Comparison of ENCODE assay signal across 1 cellular context in genomic region chr6:152094276-152094675, GRCh38.
TF ChIP-seq lines count a peak whose summit lies in the region.

No MANE protein-coding gene starts in this region.

TF ChIP-seq in IMR-90, 13 proteins besides CTCF, POLR2A, EP300 and RAD21:
- no peak for TF ChIP-seq MAFK (IDR thresholded peaks at IDR 0.05; ENCODE audit: low read depth, low read length)
- TF ChIP-seq FOS (IDR thresholded peaks at IDR 0.05; ENCODE audit: low read depth, low read length) = no peak
- TF ChIP-seq CHD1 (IDR thresholded peaks at IDR 0.05; ENCODE audit: low read depth, low read length) = no peak
- TF ChIP-seq MXI1 (IDR thresholded peaks at IDR 0.05; ENCODE audit: borderline replicate concordance, low read depth, low read length) = no peak
- TF ChIP-seq SMC3 (IDR thresholded peaks at IDR 0.05; ENCODE audit: low read depth, low read length) = no peak
- no peak for TF ChIP-seq BHLHE40 (IDR thresholded peaks at IDR 0.05; ENCODE audit: low read depth, low read length)
- TF ChIP-seq, protein P1, sequence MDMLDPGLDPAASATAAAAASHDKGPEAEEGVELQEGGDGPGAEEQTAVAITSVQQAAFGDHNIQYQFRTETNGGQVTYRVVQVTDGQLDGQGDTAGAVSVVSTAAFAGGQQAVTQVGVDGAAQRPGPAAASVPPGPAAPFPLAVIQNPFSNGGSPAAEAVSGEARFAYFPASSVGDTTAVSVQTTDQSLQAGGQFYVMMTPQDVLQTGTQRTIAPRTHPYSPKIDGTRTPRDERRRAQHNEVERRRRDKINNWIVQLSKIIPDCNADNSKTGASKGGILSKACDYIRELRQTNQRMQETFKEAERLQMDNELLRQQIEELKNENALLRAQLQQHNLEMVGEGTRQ (IDR thresholded peaks at IDR 0.05; ENCODE audit: low read depth, low read length) = no peak
- TF ChIP-seq, protein P2, sequence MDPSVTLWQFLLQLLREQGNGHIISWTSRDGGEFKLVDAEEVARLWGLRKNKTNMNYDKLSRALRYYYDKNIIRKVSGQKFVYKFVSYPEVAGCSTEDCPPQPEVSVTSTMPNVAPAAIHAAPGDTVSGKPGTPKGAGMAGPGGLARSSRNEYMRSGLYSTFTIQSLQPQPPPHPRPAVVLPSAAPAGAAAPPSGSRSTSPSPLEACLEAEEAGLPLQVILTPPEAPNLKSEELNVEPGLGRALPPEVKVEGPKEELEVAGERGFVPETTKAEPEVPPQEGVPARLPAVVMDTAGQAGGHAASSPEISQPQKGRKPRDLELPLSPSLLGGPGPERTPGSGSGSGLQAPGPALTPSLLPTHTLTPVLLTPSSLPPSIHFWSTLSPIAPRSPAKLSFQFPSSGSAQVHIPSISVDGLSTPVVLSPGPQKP (IDR thresholded peaks at IDR 0.05; ENCODE audit: borderline replicate concordance, low read depth, low read length) = no peak
- no peak for TF ChIP-seq RFX5 (IDR thresholded peaks at IDR 0.05; ENCODE audit: low read depth, low read length)
- TF ChIP-seq CEBPB (IDR thresholded peaks at IDR 0.05; ENCODE audit: low read depth, low read length) = no peak
- no peak for TF ChIP-seq MAZ (IDR thresholded peaks at IDR 0.05; ENCODE audit: borderline replicate concordance, low read depth, low read length)
- TF ChIP-seq RCOR1 (IDR thresholded peaks at IDR 0.05; ENCODE audit: insufficient replicate concordance, low read length) = no peak
- TF ChIP-seq NFE2L2 (IDR thresholded peaks at IDR 0.05; ENCODE audit: low read depth, low read length) = no peak
